1 cellular context compared by ENCODE assay signal in genomic region chr2:169693344-169693743, GRCh38.
TF ChIP-seq lines count a peak whose summit lies in the region.

No MANE protein-coding gene starts in this region.

TF ChIP-seq in GM12878, 131 proteins besides CTCF, POLR2A, EP300 and RAD21:
- TF ChIP-seq PKNOX1 (IDR thresholded peaks at IDR 0.05) (peak; percentile 68), CBX3 (IDR thresholded peaks at IDR 0.05; ENCODE audit: borderline replicate concordance, low read depth) (no peak)
